13 cellular contexts compared by ENCODE assay signal in the genomic region with DNA sequence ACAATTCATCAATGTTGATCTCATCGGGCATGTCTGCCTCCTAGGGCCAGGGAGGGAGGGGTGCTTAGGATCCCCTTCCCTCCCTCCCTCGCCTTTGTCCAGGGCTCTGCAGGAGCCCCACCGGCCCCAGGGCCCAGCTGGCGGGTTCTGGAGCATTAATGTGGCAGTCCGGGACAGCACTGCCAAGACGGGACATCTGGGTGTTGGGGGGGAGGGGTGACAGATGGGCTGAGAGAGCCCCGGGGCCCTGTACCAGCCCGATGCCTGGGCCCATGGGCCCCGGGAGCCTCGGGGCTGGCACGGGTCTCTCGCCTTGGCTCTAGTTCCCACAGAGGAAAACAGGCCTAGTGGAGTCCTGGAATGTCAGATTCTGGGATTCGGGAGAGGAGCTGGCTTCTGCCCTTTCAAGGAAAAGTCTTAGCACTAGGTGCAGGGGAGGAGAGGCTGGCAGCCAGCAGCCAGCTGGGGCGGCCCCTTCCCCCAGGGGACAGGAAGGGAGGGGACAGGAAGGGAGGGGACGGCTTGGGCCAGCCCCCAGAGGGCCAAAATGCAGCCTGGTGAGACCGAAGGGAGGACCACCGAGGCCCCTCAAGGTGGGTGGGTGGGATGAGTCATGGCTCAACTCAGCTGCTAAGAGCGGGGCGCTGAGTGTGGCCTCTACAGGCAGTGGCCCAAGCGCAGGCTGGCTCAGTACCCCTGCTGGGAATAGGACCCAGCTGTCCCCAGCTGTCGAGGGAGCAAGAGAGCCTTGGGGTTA. TPM values are rescaled to one million over a fixed set of nuclear protein-coding genes. Genes with fewer than 3 reads are reported as not detected.
DNase-seq lines count a peak whose midpoint lies in the region; ATAC-seq, FAIRE-seq and TF ChIP-seq lines count a peak whose summit lies in the region.
"Had no signal": no experiment of that assay in that cellular context is flagged by ENCODE, and none has a peak within 500 bp of the region (broad histone marks: within the 10 kb centered on the region; RNA-seq: fewer than 3 reads in every experiment).

No MANE protein-coding gene starts in this region.

- H3K4me3 Mint-ChIP-seq in astrocyte (ENCODE audit: unreplicated experiment), result no peak overlapping the region
- H3K4me3 Mint-ChIP-seq in naive thymus-derived CD8-positive, alpha-beta T cell, result peak overlapping the region in 1 of 10 donors; percentile 28
- H3K4me3 Mint-ChIP-seq: activated naive CD4-positive, alpha-beta T cell treated with anti-CD3 and anti-CD28 coated beads, Interleukin-2, amount 50 U/mL, for 24 hours had no signal

- POLR2A ChIA-PET in naive thymus-derived CD8-positive, alpha-beta T cell (lab: Charles Lee), result no interaction called here

- DNase-seq in astrocyte (ENCODE audit: low read depth), result no peak
- peak in 1 of 3 donors; percentile 25 for DNase-seq in right lobe of liver
- peak; percentile 82 for DNase-seq in spleen
- DNase-seq in NCI-H1092 treated with DMSO at 0.1 percent for 48 hours (lab: John Stamatoyannopoulos, UW), result no peak
- no peak for DNase-seq in naive thymus-derived CD8-positive, alpha-beta T cell
- DNase-seq in DMS53 treated with DMSO at 0.1 percent for 48 hours (lab: John Stamatoyannopoulos, UW; ENCODE audit: unreplicated experiment), result no peak
- DNase-seq: GF-D8; KBM-7; stimulated activated CD4-positive, alpha-beta T cell treated with anti-CD3 and anti-CD28 coated beads, Interleukin-2, amount 100 ng/mL, for 24 hours; T-cell had no signal

- no peak for FAIRE-seq in astrocyte (lab: Jason Lieb, UNC)

- no peaks in the 10 kb centered on the region for H3K79me2 ChIP-seq in astrocyte (ENCODE audit: insufficient read depth, low read length)

- H3K9me3 ChIP-seq in HUES6 (ENCODE audit: control insufficient read depth, insufficient read depth, low read depth, low read length) (no peaks in the 10 kb centered on the region), astrocyte (ENCODE audit: insufficient read depth, low read depth, low read length) (no peaks in the 10 kb centered on the region), right lobe of liver (no peaks in the 10 kb centered on the region), spleen (no peaks in the 10 kb centered on the region)

- no peaks in the 10 kb centered on the region for H3K36me3 ChIP-seq in HUES6 (ENCODE audit: control insufficient read depth, insufficient read depth, low read length)
- H3K36me3 ChIP-seq in astrocyte (ENCODE audit: insufficient read depth, low read length), result no peaks in the 10 kb centered on the region
- H3K36me3 ChIP-seq in right lobe of liver, result no peaks in the 10 kb centered on the region
- H3K36me3 ChIP-seq in spleen, result no peaks in the 10 kb centered on the region

- peak overlapping the region; percentile 42 for H2AFZ ChIP-seq in astrocyte (ENCODE audit: low read depth, low read length)

- H3K4me2 ChIP-seq in astrocyte (ENCODE audit: low read length), result peak overlapping the region; percentile 19

- ATAC-seq in right lobe of liver (no peak), HG02870 (IDR thresholded peaks at IDR 0.05; ENCODE audit: unreplicated experiment) (no peak)
- ATAC-seq in naive thymus-derived CD8-positive, alpha-beta T cell, result no peak

- WGBS in right lobe of liver (ENCODE audit: insufficient coverage, low coverage, low lambda C conversion rate, missing lambda C conversion rate), result 56% methylated on average over 12 of the region's 21 CpGs
- WGBS in spleen, 5 donors, result 17 to 50% (median 29%) methylated on average over 14 to 21 of the region's 21 CpGs

- H3K9ac ChIP-seq in HUES6 (ENCODE audit: low read length) (peak overlapping the region; percentile 59), astrocyte (ENCODE audit: low read length) (no peak overlapping the region)

- peaks cover 2% of the 10 kb centered on the region for H3K27me3 Mint-ChIP-seq in astrocyte (ENCODE audit: low read depth, unreplicated experiment)
- peaks cover 14 to 36% (median 16%) of the 10 kb centered on the region in 5 donors for H3K27me3 Mint-ChIP-seq in naive thymus-derived CD8-positive, alpha-beta T cell

- peak overlapping the region; percentile 83 for H3K27ac Mint-ChIP-seq in astrocyte (ENCODE audit: unreplicated experiment)
- no peak overlapping the region for H3K27ac Mint-ChIP-seq in naive thymus-derived CD8-positive, alpha-beta T cell
- H3K27ac Mint-ChIP-seq: activated naive CD4-positive, alpha-beta T cell treated with anti-CD3 and anti-CD28 coated beads, Interleukin-2, amount 50 U/mL, for 24 hours; T-cell had no signal

- H3K4me3 ChIP-seq in HUES6 (ENCODE audit: low read depth, low read length), result peak overlapping the region; percentile 22; the same call in 1 of the 2 replicates
- no peak overlapping the region for H3K4me3 ChIP-seq in astrocyte (ENCODE audit: insufficient read depth, low read depth, low read length)
- peak overlapping the region in 1 of 3 donors; percentile 4 for H3K4me3 ChIP-seq in right lobe of liver
- H3K4me3 ChIP-seq in spleen, result peak overlapping the region in 7 of 8 donors; percentile 7 to 72 (median 30)

- H3K27me3 ChIP-seq in HUES6 (ENCODE audit: control insufficient read depth, insufficient read depth, low read length) (peaks cover 5% of the 10 kb centered on the region; the same call in 1 of the 2 replicates), astrocyte (ENCODE audit: insufficient read depth, low read length) (no peaks in the 10 kb centered on the region), right lobe of liver (no peaks in the 10 kb centered on the region), spleen (replicated peaks in 1 of 7) (peaks cover 0 to 41% (median 12%) of the 10 kb centered on the region in 7 donors)

- TF ChIP-seq POLR2A in right lobe of liver (IDR thresholded peaks at IDR 0.05) (no peak), spleen (IDR thresholded peaks at IDR 0.05) (no peak)

- peaks cover 2% of the 10 kb centered on the region for H3K36me3 Mint-ChIP-seq in astrocyte (ENCODE audit: low read depth, unreplicated experiment)
- H3K36me3 Mint-ChIP-seq in naive thymus-derived CD8-positive, alpha-beta T cell, result no peaks in the 10 kb centered on the region
- H3K36me3 Mint-ChIP-seq: activated naive CD4-positive, alpha-beta T cell treated with anti-CD3 and anti-CD28 coated beads, Interleukin-2, amount 50 U/mL, for 24 hours; T-cell had no signal

- no peak for TF ChIP-seq CTCF in astrocyte (IDR thresholded peaks at IDR 0.05; ENCODE audit: insufficient read depth, low read depth, low read length)
- TF ChIP-seq CTCF in right lobe of liver (IDR thresholded peaks at IDR 0.05), result no peak
- no peak for TF ChIP-seq CTCF in spleen (IDR thresholded peaks at IDR 0.05 in 8 of 11, conservative IDR thresholded peaks at IDR 0.05 in 3 of 11)

- intact Hi-C loops in right lobe of liver (cut with DNase I), result loop anchor here in 1 of 2 donors (5.0 kb wide), 1 partner anchor 74 kb away; no protein-coding TSS in a partner anchor
- intact Hi-C loops in spleen (cut with DNase I; ENCODE audit: low total_unique reads), result no loop called here

- H3K4me1 ChIP-seq in HUES6 (ENCODE audit: control insufficient read depth, insufficient read depth, low read length) (peaks cover 41% of the 10 kb centered on the region), astrocyte (ENCODE audit: insufficient read depth, low read length) (peaks cover 15% of the 10 kb centered on the region), right lobe of liver (peaks cover 0 to 10% (median 0%) of the 10 kb centered on the region in 4 donors), spleen (peaks cover 9 to 89% (median 55%) of the 10 kb centered on the region in 6 donors)

- H3K27ac ChIP-seq in HUES6 (ENCODE audit: low read depth, low read length), result peak overlapping the region; percentile 68; the same call in 1 of the 2 replicates
- no peak overlapping the region for H3K27ac ChIP-seq in astrocyte (ENCODE audit: low read depth, low read length)
- H3K27ac ChIP-seq in right lobe of liver, result peak overlapping the region; percentile 53 to 60 (median 58)
- H3K27ac ChIP-seq in spleen, result peak overlapping the region; percentile 53 to 91 (median 82)

- no peaks in the 10 kb centered on the region for H3K9me3 Mint-ChIP-seq in astrocyte (ENCODE audit: unreplicated experiment)
- H3K9me3 Mint-ChIP-seq in naive thymus-derived CD8-positive, alpha-beta T cell, result no peaks in the 10 kb centered on the region
- H3K9me3 Mint-ChIP-seq: activated naive CD4-positive, alpha-beta T cell treated with anti-CD3 and anti-CD28 coated beads, Interleukin-2, amount 50 U/mL, for 24 hours; T-cell had no signal

- no peaks in the 10 kb centered on the region for H4K20me1 ChIP-seq in astrocyte (ENCODE audit: insufficient read depth, low read length)

- H3K4me1 Mint-ChIP-seq in astrocyte (ENCODE audit: low read depth, unreplicated experiment), result peaks cover 20% of the 10 kb centered on the region
- peaks cover 3 to 31% (median 5%) of the 10 kb centered on the region in 4 donors for H3K4me1 Mint-ChIP-seq in naive thymus-derived CD8-positive, alpha-beta T cell
- H3K4me1 Mint-ChIP-seq: activated naive CD4-positive, alpha-beta T cell treated with anti-CD3 and anti-CD28 coated beads, Interleukin-2, amount 50 U/mL, for 24 hours had no signal

RNA-seq across cellular contexts. Expression of a gene that starts 3.1 kb away (rescaled TPM):
- total RNA-seq in astrocyte (13.4 and 18.0 TPM in 2 replicates), right lobe of liver (1 to 10 TPM; 2.7 to 8.7 (median 6.7) TPM), spleen (100 to 1,000 TPM in 2 of 7 donors, 10 to 100 TPM in 5; 26.1 to 102 (median 54.5) TPM)
- polyA plus RNA-seq in spleen, result 100 to 1,000 TPM in 1 of 3 donors, 10 to 100 TPM in 2; 66.7 to 145 (median 97.2) TPM
- total RNA-seq in naive thymus-derived CD8-positive, alpha-beta T cell, result 1 to 10 TPM in 1 of 2 experiments, under 1 TPM in 1; 0.94 to 1.2 TPM
- polyA plus RNA-seq in naive thymus-derived CD8-positive, alpha-beta T cell, result not detected

RNA-seq across cellular contexts. Expression of a gene that starts 11.3 kb away (rescaled TPM):
- total RNA-seq in astrocyte (119 and 171 TPM in 2 replicates), right lobe of liver (10 to 100 TPM in 1 of 6 experiments, 1 to 10 TPM in 5; 3.5 to 19.1 (median 6.2) TPM), spleen (10 to 100 TPM; 41.2 to 87.8 (median 59.5) TPM)
- polyA plus RNA-seq in spleen, result 10 to 100 TPM; 63.2 to 82.9 (median 65.6) TPM
- total RNA-seq in naive thymus-derived CD8-positive, alpha-beta T cell, result 10 to 100 TPM; 49.6 to 50.5 TPM
- polyA plus RNA-seq in naive thymus-derived CD8-positive, alpha-beta T cell, result 100 to 1,000 TPM; 139 to 162 (median 158) TPM

RNA-seq across cellular contexts. Expression of a gene that starts 29.1 kb away (rescaled TPM):
- total RNA-seq in astrocyte, result 4.0 and 4.5 TPM in 2 replicates
- total RNA-seq in right lobe of liver, result not detected
- not detected for total RNA-seq in spleen
- under 1 TPM; 0.04 to 0.06 (median 0.06) TPM for polyA plus RNA-seq in spleen
- total RNA-seq in naive thymus-derived CD8-positive, alpha-beta T cell, result not detected
- not detected for polyA plus RNA-seq in naive thymus-derived CD8-positive, alpha-beta T cell
- total RNA-seq: T-cell had no signal

RNA-seq across cellular contexts. Expression of a gene that starts 50.9 kb away (rescaled TPM):
- total RNA-seq in astrocyte (4.9 and 5.8 TPM in 2 replicates), right lobe of liver (1 to 10 TPM in 1 of 6 experiments, not detected in 5; 1.8 TPM), spleen (1 to 10 TPM in 5 of 7 donors, not detected in 2; 3.2 to 6.1 (median 4.1) TPM)
- 10 to 100 TPM; 11.0 to 53.6 (median 11.2) TPM for polyA plus RNA-seq in spleen
- 1 to 10 TPM in 1 of 2 experiments, not detected in 1; 1.2 TPM for total RNA-seq in naive thymus-derived CD8-positive, alpha-beta T cell
- 1 to 10 TPM in 1 of 3 donors, not detected in 2; 1.1 TPM for polyA plus RNA-seq in naive thymus-derived CD8-positive, alpha-beta T cell
